22 cellular contexts compared by ENCODE assay signal in the genomic region with DNA sequence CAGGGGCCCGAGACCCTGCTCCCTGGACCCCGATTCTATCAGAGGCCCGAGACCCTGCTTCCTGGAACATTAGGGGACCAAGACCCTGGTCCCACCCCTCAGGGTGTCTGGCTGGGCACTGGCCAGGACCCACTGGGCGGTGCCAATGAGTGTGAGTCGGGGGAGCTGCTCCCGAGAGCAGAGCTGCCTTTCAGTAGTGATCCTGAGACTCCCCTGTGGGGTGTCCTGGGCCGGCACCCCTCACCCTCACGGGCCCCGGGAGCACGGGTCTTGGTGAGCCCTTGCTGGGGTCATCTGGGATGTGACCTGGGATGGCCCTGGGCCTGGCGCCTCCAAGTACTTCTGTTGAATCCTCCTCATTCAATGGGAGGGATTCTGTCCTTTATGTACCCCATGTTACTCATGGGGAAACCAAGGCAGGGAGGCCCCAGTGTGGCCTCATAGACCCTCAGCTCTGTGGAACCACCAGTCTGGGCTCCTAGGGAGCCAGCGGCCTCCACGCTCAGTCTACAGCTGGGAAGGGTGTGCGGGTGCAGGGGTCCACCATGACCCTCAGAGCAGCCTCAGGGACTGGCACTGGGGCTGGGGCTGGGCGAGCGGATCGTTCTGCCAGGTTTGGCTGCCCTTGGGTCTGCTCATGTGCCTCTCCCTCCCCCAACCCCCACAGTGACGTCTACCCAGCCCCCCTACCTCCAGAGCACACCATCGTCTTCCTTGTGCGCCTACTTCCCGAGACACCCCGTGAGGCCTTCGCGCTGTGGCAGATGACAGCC. TPM values are rescaled to one million over a fixed set of nuclear protein-coding genes. Genes with fewer than 3 reads are reported as not detected.
DNase-seq lines count a peak whose midpoint lies in the region; ATAC-seq and TF ChIP-seq lines count a peak whose summit lies in the region.
"Had no signal": no experiment of that assay in that cellular context is flagged by ENCODE, and none has a peak within 500 bp of the region (broad histone marks: within the 10 kb centered on the region; RNA-seq: fewer than 3 reads in every experiment).

No MANE protein-coding gene starts in this region.

- H3K4me1 Mint-ChIP-seq in activated T-cell treated with anti-CD3 and anti-CD28 coated beads, Interleukin-2, amount 50 U/mL, for 72 hours (ENCODE audit: low read depth), result no peaks in the 10 kb centered on the region
- H3K4me1 Mint-ChIP-seq in natural killer cell treated with Interleukin-12 subunit alpha and Interleukin-12 subunit beta and Interleukin-15 and Interleukin-18, amount 100 ng/mL, for 72 hours (ENCODE audit: low read depth in 2 of 2), result no peaks in the 10 kb centered on the region
- H3K4me1 Mint-ChIP-seq in natural killer cell, result no peaks in the 10 kb centered on the region

- no CpG with 5 or more reads among the region's 24 CpGs for WGBS in neuronal stem cell (ENCODE audit: extremely low coverage in 2 of 2, insufficient read length in 2 of 2, insufficient replicate concordance in 1 of 2), 2 donors
- 83 to 87% methylated on average over 24 of the region's 24 CpGs for WGBS in aorta, 2 donors

- ATAC-seq in activated T-cell treated with anti-CD3 and anti-CD28 coated beads, Interleukin-2, amount 50 U/mL, for 72 hours (replicated peaks in 1 of 2), result no peak
- no peak for ATAC-seq in natural killer cell treated with Interleukin-12 subunit alpha and Interleukin-12 subunit beta and Interleukin-15 and Interleukin-18, amount 100 ng/mL, for 72 hours
- ATAC-seq in natural killer cell, result no peak
- no peak for ATAC-seq in aorta (ENCODE audit: low FRiP score)
- ATAC-seq: PC-3 had no signal

- peaks cover 2 to 7% of the 10 kb centered on the region in 2 donors for H3K4me1 ChIP-seq in neuronal stem cell (ENCODE audit: control insufficient read depth in 2 of 2, insufficient read depth in 1 of 2, low read depth in 1 of 2, low read length in 2 of 2)
- no peaks in the 10 kb centered on the region for H3K4me1 ChIP-seq in aorta (ENCODE audit: control insufficient read depth in 1 of 2, insufficient read depth in 2 of 2, low read length in 2 of 2)

- H3K18ac ChIP-seq in neuronal stem cell (ENCODE audit: low read length), result peak overlapping the region; percentile 64

- no peak overlapping the region for H3K27ac Mint-ChIP-seq in activated T-cell treated with anti-CD3 and anti-CD28 coated beads, Interleukin-2, amount 50 U/mL, for 72 hours
- no peak overlapping the region for H3K27ac Mint-ChIP-seq in natural killer cell treated with Interleukin-12 subunit alpha and Interleukin-12 subunit beta and Interleukin-15 and Interleukin-18, amount 100 ng/mL, for 72 hours
- H3K27ac Mint-ChIP-seq in natural killer cell, result no peak overlapping the region
- H3K27ac Mint-ChIP-seq: CD4-positive, alpha-beta T cell had no signal

- H3K4me2 ChIP-seq in neuronal stem cell (ENCODE audit: insufficient read depth, low read length, poor library complexity, severe bottlenecking), result no peak overlapping the region

- H3K9me3 Mint-ChIP-seq in activated T-cell treated with anti-CD3 and anti-CD28 coated beads, Interleukin-2, amount 50 U/mL, for 72 hours, result no peaks in the 10 kb centered on the region
- no peaks in the 10 kb centered on the region for H3K9me3 Mint-ChIP-seq in natural killer cell treated with Interleukin-12 subunit alpha and Interleukin-12 subunit beta and Interleukin-15 and Interleukin-18, amount 100 ng/mL, for 72 hours
- H3K9me3 Mint-ChIP-seq in natural killer cell, result no peaks in the 10 kb centered on the region
- H3K9me3 Mint-ChIP-seq: CD4-positive, alpha-beta T cell; H9 had no signal

- H3K79me1 ChIP-seq in neuronal stem cell (ENCODE audit: low read depth, low read length), result peaks cover 4% of the 10 kb centered on the region

- H2BK120ac ChIP-seq in neuronal stem cell (ENCODE audit: low read depth, low read length), result no peak overlapping the region

- no peak overlapping the region for H4K91ac ChIP-seq in neuronal stem cell (ENCODE audit: low read depth, low read length, poor library complexity)

- H3K27me3 ChIP-seq in neuronal stem cell (ENCODE audit: control insufficient read depth in 3 of 3, insufficient read depth in 3 of 3, low read depth in 1 of 3, low read length in 3 of 3), result peaks cover 0 to 23% (median 0%) of the 10 kb centered on the region in 3 experiments
- H3K27me3 ChIP-seq in aorta (ENCODE audit: control insufficient read depth in 1 of 2, insufficient read depth in 2 of 2, low read length in 1 of 2), result no peaks in the 10 kb centered on the region

- no peak overlapping the region for H3K23ac ChIP-seq in neuronal stem cell (ENCODE audit: low read depth, low read length, poor library complexity)

- no peak overlapping the region for H2BK12ac ChIP-seq in neuronal stem cell (ENCODE audit: low read length)

- peak overlapping the region; percentile 43 for H4K8ac ChIP-seq in neuronal stem cell (ENCODE audit: low read depth, low read length)

- intact Hi-C loops in natural killer cell (cut with micrococcal nuclease) (no loop called here), aorta (cut with DNase I) (no loop called here)

- no peak overlapping the region for H3K4ac ChIP-seq in neuronal stem cell (ENCODE audit: low read length)

- H3K36me3 Mint-ChIP-seq in activated T-cell treated with anti-CD3 and anti-CD28 coated beads, Interleukin-2, amount 50 U/mL, for 72 hours (ENCODE audit: insufficient read depth in 2 of 2), result no peaks in the 10 kb centered on the region
- H3K36me3 Mint-ChIP-seq in natural killer cell treated with Interleukin-12 subunit alpha and Interleukin-12 subunit beta and Interleukin-15 and Interleukin-18, amount 100 ng/mL, for 72 hours, result no peaks in the 10 kb centered on the region
- no peaks in the 10 kb centered on the region for H3K36me3 Mint-ChIP-seq in natural killer cell

- H2BK15ac ChIP-seq in neuronal stem cell (ENCODE audit: low read length), result no peak overlapping the region

- peak overlapping the region; percentile 90 for H2AK5ac ChIP-seq in neuronal stem cell (ENCODE audit: low read depth, low read length)

- peak overlapping the region; percentile 75 for H2BK5ac ChIP-seq in neuronal stem cell (ENCODE audit: low read length)

- H3K4me3 Mint-ChIP-seq in activated T-cell treated with anti-CD3 and anti-CD28 coated beads, Interleukin-2, amount 50 U/mL, for 72 hours, result no peak overlapping the region
- H3K4me3 Mint-ChIP-seq in natural killer cell treated with Interleukin-12 subunit alpha and Interleukin-12 subunit beta and Interleukin-15 and Interleukin-18, amount 100 ng/mL, for 72 hours, result no peak overlapping the region
- no peak overlapping the region for H3K4me3 Mint-ChIP-seq in natural killer cell
- H3K4me3 Mint-ChIP-seq: CD4-positive, alpha-beta T cell; H9 had no signal

- H3K36me3 ChIP-seq in neuronal stem cell (replicated peaks in 1 of 2; ENCODE audit: control insufficient read depth in 2 of 2, insufficient read depth in 2 of 2, low read length in 2 of 2) (no peaks in the 10 kb centered on the region), aorta (ENCODE audit: control insufficient read depth in 1 of 2, insufficient read depth in 2 of 2, low read length in 1 of 2) (no peaks in the 10 kb centered on the region)

- DNase-seq in activated T-cell treated with anti-CD3 and anti-CD28 coated beads, Interleukin-2, amount 50 U/mL, for 1 hour, result peak; percentile 13
- no peak for DNase-seq in activated T-cell treated with anti-CD3 and anti-CD28 coated beads, Interleukin-2, amount 50 U/mL, for 72 hours
- peak; percentile 37 for DNase-seq in natural killer cell treated with Interleukin-12 subunit alpha and Interleukin-12 subunit beta and Interleukin-15 and Interleukin-18, amount 100 ng/mL, for 72 hours (ENCODE audit: low spot score)
- no peak for DNase-seq in natural killer cell
- DNase-seq in neuronal stem cell (ENCODE audit: low spot score), result no peak
- DNase-seq in aorta, result peak; percentile 33 to 67
- DNase-seq in DMS 273 treated with DMSO at 0.1 percent for 48 hours (lab: John Stamatoyannopoulos, UW), result no peak
- DNase-seq in foreskin fibroblast, result no peak
- DNase-seq: DMS153, GDM1, H9, KG1, NCI-H187, NCI-H226, NCI-H524, PC-3, RPMI8226 had no signal

- no peaks in the 10 kb centered on the region for H3K27me3 Mint-ChIP-seq in activated T-cell treated with anti-CD3 and anti-CD28 coated beads, Interleukin-2, amount 50 U/mL, for 72 hours (ENCODE audit: low read depth)
- peaks cover 3 to 7% of the 10 kb centered on the region in 2 donors for H3K27me3 Mint-ChIP-seq in natural killer cell treated with Interleukin-12 subunit alpha and Interleukin-12 subunit beta and Interleukin-15 and Interleukin-18, amount 100 ng/mL, for 72 hours
- peaks cover 0 to 8% of the 10 kb centered on the region in 2 donors for H3K27me3 Mint-ChIP-seq in natural killer cell (ENCODE audit: low read depth in 2 of 2)

- no peak for TF ChIP-seq CTCF in natural killer cell (IDR thresholded peaks at IDR 0.05)
- no peak for TF ChIP-seq CTCF in foreskin fibroblast (IDR thresholded peaks at IDR 0.05; ENCODE audit: low read depth, low read length)

- peak overlapping the region; percentile 56 for H3K14ac ChIP-seq in neuronal stem cell (ENCODE audit: low read length)

- no peak overlapping the region for H2AFZ ChIP-seq in neuronal stem cell (ENCODE audit: low read length)

- H3K9me3 ChIP-seq in neuronal stem cell (replicated peaks in 1 of 2; ENCODE audit: control insufficient read depth in 2 of 2, insufficient read depth in 1 of 2, low read depth in 1 of 2, low read length in 2 of 2) (no peaks in the 10 kb centered on the region), aorta (ENCODE audit: control insufficient read depth, low read length) (no peaks in the 10 kb centered on the region)
- H3K9me3 ChIP-seq: Caco-2 had no signal

- no peak overlapping the region for H3K4me3 ChIP-seq in neuronal stem cell (ENCODE audit: low read length in 2 of 2)
- H3K4me3 ChIP-seq in aorta (ENCODE audit: low read length in 2 of 2), result no peak overlapping the region
- H3K4me3 ChIP-seq in foreskin fibroblast (ENCODE audit: low read depth in 1 of 2, low read length in 2 of 2), result no peak overlapping the region

- H3K9ac ChIP-seq in neuronal stem cell (ENCODE audit: low read depth, low read length, poor library complexity), result no peak overlapping the region

- H3K27ac ChIP-seq in neuronal stem cell (replicated peaks; ENCODE audit: low read length), result no peak overlapping the region
- no peak overlapping the region for H3K27ac ChIP-seq in aorta (ENCODE audit: low read depth in 1 of 2, low read length in 2 of 2)

RNA-seq across cellular contexts. Expression of gene COL20A1, which starts 25.6 kb away (rescaled TPM):
- total RNA-seq in activated T-cell treated with anti-CD3 and anti-CD28 coated beads, Interleukin-2, amount 50 U/mL, for 72 hours, result under 1 TPM; 0.50 to 0.58 TPM
- not detected for total RNA-seq in natural killer cell treated with Interleukin-12 subunit alpha and Interleukin-12 subunit beta and Interleukin-15 and Interleukin-18, amount 100 ng/mL, for 72 hours
- total RNA-seq in natural killer cell, result under 1 TPM in 2 of 3 donors, not detected in 1; 0.12 to 0.33 TPM
- polyA plus RNA-seq in neuronal stem cell (2013, experiment 1 of 2), result 0.13 TPM
- 0.08 TPM for polyA plus RNA-seq in neuronal stem cell (2013, experiment 2 of 2)
- under 1 TPM in 1 of 2 donors, not detected in 1; 0.09 TPM for total RNA-seq in aorta
- under 1 TPM in 1 of 2 donors, not detected in 1; 0.15 TPM for polyA plus RNA-seq in aorta
- total RNA-seq: PC-3 had no signal
- polyA plus RNA-seq: BJ had no signal

RNA-seq across cellular contexts. Expression of gene CHRNA4, which starts 42.6 kb away (rescaled TPM):
- total RNA-seq in activated T-cell treated with anti-CD3 and anti-CD28 coated beads, Interleukin-2, amount 50 U/mL, for 72 hours, result not detected
- not detected for total RNA-seq in natural killer cell treated with Interleukin-12 subunit alpha and Interleukin-12 subunit beta and Interleukin-15 and Interleukin-18, amount 100 ng/mL, for 72 hours
- not detected for total RNA-seq in natural killer cell
- polyA plus RNA-seq in neuronal stem cell (2013, experiment 1 of 2), result 0.29 TPM
- 0.19 TPM for polyA plus RNA-seq in neuronal stem cell (2013, experiment 2 of 2)
- total RNA-seq in aorta, result not detected
- polyA plus RNA-seq in aorta, result not detected
- total RNA-seq: CD4-positive, alpha-beta T cell; Daoy; HT-29; PC-3 had no signal
- polyA plus RNA-seq: BJ had no signal

RNA-seq across cellular contexts. Expression of gene ARFGAP1, which starts 46.0 kb away (rescaled TPM):
- 10 to 100 TPM; 75.8 to 76.6 TPM for total RNA-seq in activated T-cell treated with anti-CD3 and anti-CD28 coated beads, Interleukin-2, amount 50 U/mL, for 72 hours
- 100 to 1,000 TPM in 1 of 2 donors, 10 to 100 TPM in 1; 87.2 to 144 TPM for total RNA-seq in natural killer cell treated with Interleukin-12 subunit alpha and Interleukin-12 subunit beta and Interleukin-15 and Interleukin-18, amount 100 ng/mL, for 72 hours
- 100 to 1,000 TPM; 118 to 138 (median 127) TPM for total RNA-seq in natural killer cell
- polyA plus RNA-seq in neuronal stem cell (2013, experiment 1 of 2), result 60.7 TPM
- polyA plus RNA-seq in neuronal stem cell (2013, experiment 2 of 2), result 56.3 TPM
- total RNA-seq in aorta, result 10 to 100 TPM; 75.6 to 88.2 TPM
- 100 to 1,000 TPM in 1 of 2 donors, 10 to 100 TPM in 1; 21.7 to 202 TPM for polyA plus RNA-seq in aorta

Comparison
In these comparisons a context has a peak if more than half of its experiments do, and no peak if none do; other contexts are left out.
1. DNase-seq: peak in activated T-cell treated with anti-CD3 and anti-CD28 coated beads, Interleukin-2, amount 50 U/mL, for 1 hour (single experiment), natural killer cell treated with Interleukin-12 subunit alpha and Interleukin-12 subunit beta and Interleukin-15 and Interleukin-18, amount 100 ng/mL, for 72 hours (single experiment) and aorta (2 of 2); none in activated T-cell treated with anti-CD3 and anti-CD28 coated beads, Interleukin-2, amount 50 U/mL, for 72 hours (0 of 2), natural killer cell (single experiment), neuronal stem cell (single experiment), DMS 273 treated with DMSO at 0.1 percent for 48 hours (single experiment) and foreskin fibroblast (0 of 2).